In the genomic region with DNA sequence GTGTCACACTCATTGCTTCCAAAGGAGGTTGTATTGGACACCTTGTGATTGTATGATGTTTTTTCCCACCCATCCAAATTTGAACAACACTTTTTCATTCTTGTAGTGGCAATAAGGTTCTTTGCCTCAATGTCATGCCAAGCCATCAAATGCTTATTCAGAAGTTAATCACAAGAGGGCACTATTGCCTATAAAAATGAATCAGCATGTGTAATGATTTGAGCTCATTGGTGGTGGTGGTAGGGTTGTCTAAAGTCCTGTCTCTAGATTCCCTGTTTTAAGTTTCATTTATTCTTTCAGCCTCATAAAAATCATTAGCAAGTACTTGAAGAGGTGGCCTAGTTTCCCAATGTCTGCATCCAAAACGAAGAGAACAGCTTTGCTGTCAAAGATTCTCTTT, we compare ENCODE assay signal across 8 cellular contexts. TPM values are rescaled to one million over a fixed set of nuclear protein-coding genes. Genes with fewer than 3 reads are reported as not detected.
DNase-seq lines count a peak whose midpoint lies in the region; ATAC-seq and TF ChIP-seq lines count a peak whose summit lies in the region.

No MANE protein-coding gene starts in this region.

- ATAC-seq in heart right ventricle (peak in 1 of 8 donors; percentile 20), HG02938 (IDR thresholded peaks at IDR 0.05; ENCODE audit: unreplicated experiment) (no peak)

- no peaks in the 10 kb centered on the region for H3K4me1 ChIP-seq in heart right ventricle
- H3K4me1 ChIP-seq in right atrium auricular region, result no peaks in the 10 kb centered on the region

- WGBS in heart right ventricle, 2 donors, result 47 to 50% methylated on average over 1 of the region's 1 CpG

- H3K27me3 ChIP-seq in heart right ventricle, result peaks cover 0 to 23% (median 0%) of the 10 kb centered on the region in 7 donors
- H3K27me3 ChIP-seq in right atrium auricular region, result no peaks in the 10 kb centered on the region

- intact Hi-C loops in heart right ventricle (cut with DNase I), result loop anchor here in 1 of 10 donors (5.0 kb wide), 1 partner anchor 778 kb away; no protein-coding TSS in a partner anchor

- H3K36me3 ChIP-seq in heart right ventricle, result peaks cover 0 to 4% (median 0%) of the 10 kb centered on the region in 9 donors
- H3K36me3 ChIP-seq in right atrium auricular region, result no peaks in the 10 kb centered on the region

- H3K27ac ChIP-seq in heart right ventricle (no peak overlapping the region), right atrium auricular region (no peak overlapping the region)

- in situ Hi-C loops in KBM-7 (cut with MboI; ENCODE audit: low pct_unique_long_range_greater_than_20kb, low sequenced_read_pairs), result no loop called here

- no peak overlapping the region for H3K4me3 ChIP-seq in heart right ventricle
- H3K4me3 ChIP-seq in right atrium auricular region, result no peak overlapping the region

- peak in 5 of 9 donors; percentile 25 to 37 (median 33) for TF ChIP-seq CTCF in heart right ventricle (IDR thresholded peaks at IDR 0.05)
- peak in 1 of 2 donors; percentile 46 for TF ChIP-seq CTCF in right atrium auricular region (IDR thresholded peaks at IDR 0.05)

- DNase-seq in heart right ventricle (no peak), right atrium auricular region (ENCODE audit: low spot score) (no peak), KBM-7 (peak; percentile 60), astrocyte of the hippocampus (ENCODE audit: low read depth, low spot score) (peak; percentile 24), midbrain (lab: John Stamatoyannopoulos, UW) (peak; percentile 38), COLO668 (lab: John Stamatoyannopoulos, UW; ENCODE audit: unreplicated experiment) (no peak)
- no peak for DNase-seq in NK-92 treated with Interleukin-12 subunit alpha and Interleukin-12 subunit beta, amount 100 ng/mL, for 24 hours (lab: John Stamatoyannopoulos, UW)

- H3K9me3 ChIP-seq in heart right ventricle (no peaks in the 10 kb centered on the region), right atrium auricular region (no peaks in the 10 kb centered on the region)

RNA-seq across cellular contexts. Expression of gene IRS4, which starts 37.0 kb away (rescaled TPM):
- total RNA-seq in heart right ventricle (not detected), right atrium auricular region (not detected)
- not detected for polyA plus RNA-seq in heart right ventricle

Comparison
In these comparisons a context has a peak if more than half of its experiments do, and no peak if none do; other contexts are left out.
1. DNase-seq: peak in KBM-7 (single experiment), astrocyte of the hippocampus (single experiment) and midbrain (single experiment); none in heart right ventricle (0 of 2), right atrium auricular region (single experiment), COLO668 (single experiment) and NK-92 treated with Interleukin-12 subunit alpha and Interleukin-12 subunit beta, amount 100 ng/mL, for 24 hours (single experiment).